15 cellular contexts compared by ENCODE assay signal in genomic region chr18:3350566-3351527, GRCh38.
DNase-seq lines count a peak whose midpoint lies in the region; ATAC-seq and TF ChIP-seq lines count a peak whose summit lies in the region.
"Had no signal": no experiment of that assay in that cellular context is flagged by ENCODE, and none has a peak within 500 bp of the region (broad histone marks: within the 10 kb centered on the region; RNA-seq: fewer than 3 reads in every experiment).

No MANE protein-coding gene starts in this region.

- H3K27ac ChIP-seq in left lung = no peak overlapping the region

- TF ChIP-seq CTCF in chondrocyte (IDR thresholded peaks at IDR 0.05) (no peak), left lung (IDR thresholded peaks at IDR 0.05) (no peak)

- H3K9me3 ChIP-seq in left lung = no peaks in the 10 kb centered on the region

- intact Hi-C loops in left lung (cut with DNase I) = no loop called here

- no peaks in the 10 kb centered on the region for H3K4me1 Mint-ChIP-seq in chondrocyte (ENCODE audit: low read depth)
- H3K4me1 Mint-ChIP-seq: activated naive CD8-positive, alpha-beta T cell treated with anti-CD3 and anti-CD28 coated beads, Interleukin-2, amount 10 ng/mL, durations not matched to agents 7 days and 5 days had no signal

- no peaks in the 10 kb centered on the region for H3K9me3 Mint-ChIP-seq in chondrocyte (ENCODE audit: low read depth)
- H3K9me3 Mint-ChIP-seq: activated naive CD8-positive, alpha-beta T cell treated with anti-CD3 and anti-CD28 coated beads, Interleukin-2, amount 10 ng/mL, durations not matched to agents 7 days and 5 days; dendritic cell treated with granulocyte-macrophage colony-stimulating factor and Interleukin-4, amounts not matched to agents 40 ng/mL and 50 ng/mL, for 4 days had no signal

- no peak for ATAC-seq in left lung
- ATAC-seq: activated CD8-positive, alpha-beta T cell treated with anti-CD3 and anti-CD28 coated beads, Interleukin-2, amount 10 ng/mL, durations not matched to agents 7 days and 5 days; left lobe of liver had no signal

- DNase-seq in EL = peak; percentile 26
- peak; percentile 2 for DNase-seq in HK-2 (ENCODE audit: unreplicated experiment)
- DNase-seq in SW480 (ENCODE audit: low spot score) = peak; percentile 85
- peak; percentile 37 for DNase-seq in glomerular visceral epithelial cell (ENCODE audit: extremely low spot score)
- DNase-seq in T-helper 2 cell = no peak
- DNase-seq in SIG-M5 (lab: John Stamatoyannopoulos, UW) = no peak
- no peak for DNase-seq in chondrocyte (ENCODE audit: low spot score)
- DNase-seq in left lung = no peak
- DNase-seq: activated CD8-positive, alpha-beta T cell treated with anti-CD3 and anti-CD28 coated beads, Interleukin-2, amount 10 ng/mL, durations not matched to agents 7 days and 5 days; activated naive CD8-positive, alpha-beta T cell treated with anti-CD3 and anti-CD28 coated beads, Interleukin-2, amount 10 ng/mL, durations not matched to agents 7 days and 5 days had no signal

- H3K27me3 Mint-ChIP-seq in chondrocyte (ENCODE audit: low read depth) = no peaks in the 10 kb centered on the region
- H3K27me3 Mint-ChIP-seq: activated naive CD8-positive, alpha-beta T cell treated with anti-CD3 and anti-CD28 coated beads, Interleukin-2, amount 10 ng/mL, durations not matched to agents 7 days and 5 days; dendritic cell treated with granulocyte-macrophage colony-stimulating factor and Interleukin-4, amounts not matched to agents 40 ng/mL and 50 ng/mL, for 4 days had no signal

- H3K4me3 ChIP-seq in left lung = no peak overlapping the region
- H3K4me3 ChIP-seq: skin epidermis had no signal

- H3K4me1 ChIP-seq in left lung = no peaks in the 10 kb centered on the region

- H3K4me3 Mint-ChIP-seq in chondrocyte (ENCODE audit: unreplicated experiment) = no peak overlapping the region
- H3K4me3 Mint-ChIP-seq: activated CD8-positive, alpha-beta T cell treated with anti-CD3 and anti-CD28 coated beads, Interleukin-2, amount 10 ng/mL, durations not matched to agents 7 days and 5 days; activated naive CD8-positive, alpha-beta T cell treated with anti-CD3 and anti-CD28 coated beads, Interleukin-2, amount 10 ng/mL, durations not matched to agents 7 days and 5 days; CD14-positive monocyte; dendritic cell treated with granulocyte-macrophage colony-stimulating factor and Interleukin-4, amounts not matched to agents 40 ng/mL and 50 ng/mL, for 4 days; nephron had no signal

- H3K27ac Mint-ChIP-seq in chondrocyte (ENCODE audit: unreplicated experiment) = no peak overlapping the region
- H3K27ac Mint-ChIP-seq: activated CD8-positive, alpha-beta T cell treated with anti-CD3 and anti-CD28 coated beads, Interleukin-2, amount 10 ng/mL, durations not matched to agents 7 days and 5 days; activated naive CD8-positive, alpha-beta T cell treated with anti-CD3 and anti-CD28 coated beads, Interleukin-2, amount 10 ng/mL, durations not matched to agents 7 days and 5 days; CD14-positive monocyte; dendritic cell treated with granulocyte-macrophage colony-stimulating factor and Interleukin-4, amounts not matched to agents 40 ng/mL and 50 ng/mL, for 4 days; nephron had no signal

- H3K36me3 Mint-ChIP-seq in chondrocyte (ENCODE audit: low read depth) = no peaks in the 10 kb centered on the region
- H3K36me3 Mint-ChIP-seq: activated naive CD8-positive, alpha-beta T cell treated with anti-CD3 and anti-CD28 coated beads, Interleukin-2, amount 10 ng/mL, durations not matched to agents 7 days and 5 days; CD14-positive monocyte had no signal

- no peaks in the 10 kb centered on the region for H3K36me3 ChIP-seq in left lung

- H3K27me3 ChIP-seq in left lung = no peaks in the 10 kb centered on the region

Comparison
In these comparisons a context has a peak if more than half of its experiments do, and no peak if none do; other contexts are left out.
1. DNase-seq: peak in EL (single experiment), HK-2 (single experiment), SW480 (single experiment) and glomerular visceral epithelial cell (single experiment); none in T-helper 2 cell (0 of 5), SIG-M5 (single experiment), chondrocyte (single experiment) and left lung (0 of 2).